ENCODE assay signal across 2 cellular contexts in the genomic region with DNA sequence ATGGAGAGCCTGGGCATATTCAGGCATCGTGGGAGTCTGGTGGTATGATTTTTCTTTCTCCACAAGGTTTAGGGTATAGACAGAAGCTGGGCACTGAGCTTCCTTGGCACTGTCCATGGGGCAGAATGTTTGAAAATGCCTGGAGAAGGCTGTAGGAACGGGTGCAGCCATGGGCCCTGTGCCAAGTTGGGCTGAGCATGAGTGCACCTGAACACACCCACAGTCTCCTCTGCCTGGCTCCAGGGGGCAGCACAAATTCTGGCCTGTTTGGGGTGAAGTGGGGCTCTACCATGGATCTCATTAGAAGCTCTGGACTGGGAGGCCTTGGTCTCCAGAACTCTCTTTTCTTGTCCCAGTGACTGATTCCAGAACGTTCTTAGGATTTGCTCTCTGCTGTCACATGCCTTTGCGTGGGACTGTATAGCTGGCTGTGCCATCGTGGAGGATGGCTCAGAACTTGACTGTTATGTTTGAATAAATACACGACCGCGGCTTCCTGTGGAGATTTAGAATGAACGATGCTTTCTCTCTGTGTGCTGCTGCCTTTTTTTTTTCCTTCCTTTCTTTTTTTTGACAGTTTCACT.
TF ChIP-seq lines count a peak whose summit lies in the region.

No MANE protein-coding gene starts in this region.

TF ChIP-seq in IMR-90, 13 proteins besides CTCF, POLR2A, EP300 and RAD21:
- no peak for TF ChIP-seq SMC3 (IDR thresholded peaks at IDR 0.05; ENCODE audit: low read depth, low read length)
- TF ChIP-seq RFX5 (IDR thresholded peaks at IDR 0.05; ENCODE audit: low read depth, low read length): no peak
- TF ChIP-seq MAFK (IDR thresholded peaks at IDR 0.05; ENCODE audit: low read depth, low read length): no peak
- no peak for TF ChIP-seq BHLHE40 (IDR thresholded peaks at IDR 0.05; ENCODE audit: low read depth, low read length)
- TF ChIP-seq NFE2L2 (IDR thresholded peaks at IDR 0.05; ENCODE audit: low read depth, low read length): no peak
- TF ChIP-seq CHD1 (IDR thresholded peaks at IDR 0.05; ENCODE audit: low read depth, low read length): no peak
- TF ChIP-seq MXI1 (IDR thresholded peaks at IDR 0.05; ENCODE audit: borderline replicate concordance, low read depth, low read length): no peak
- TF ChIP-seq, protein P1, sequence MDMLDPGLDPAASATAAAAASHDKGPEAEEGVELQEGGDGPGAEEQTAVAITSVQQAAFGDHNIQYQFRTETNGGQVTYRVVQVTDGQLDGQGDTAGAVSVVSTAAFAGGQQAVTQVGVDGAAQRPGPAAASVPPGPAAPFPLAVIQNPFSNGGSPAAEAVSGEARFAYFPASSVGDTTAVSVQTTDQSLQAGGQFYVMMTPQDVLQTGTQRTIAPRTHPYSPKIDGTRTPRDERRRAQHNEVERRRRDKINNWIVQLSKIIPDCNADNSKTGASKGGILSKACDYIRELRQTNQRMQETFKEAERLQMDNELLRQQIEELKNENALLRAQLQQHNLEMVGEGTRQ (IDR thresholded peaks at IDR 0.05; ENCODE audit: low read depth, low read length): no peak
- no peak for TF ChIP-seq RCOR1 (IDR thresholded peaks at IDR 0.05; ENCODE audit: insufficient replicate concordance, low read length)
TF ChIP-seq in IMR-90: peak in this region for 0.

TF ChIP-seq in K562, 482 proteins besides CTCF, POLR2A, EP300 and RAD21:
- TF ChIP-seq, protein P2, sequence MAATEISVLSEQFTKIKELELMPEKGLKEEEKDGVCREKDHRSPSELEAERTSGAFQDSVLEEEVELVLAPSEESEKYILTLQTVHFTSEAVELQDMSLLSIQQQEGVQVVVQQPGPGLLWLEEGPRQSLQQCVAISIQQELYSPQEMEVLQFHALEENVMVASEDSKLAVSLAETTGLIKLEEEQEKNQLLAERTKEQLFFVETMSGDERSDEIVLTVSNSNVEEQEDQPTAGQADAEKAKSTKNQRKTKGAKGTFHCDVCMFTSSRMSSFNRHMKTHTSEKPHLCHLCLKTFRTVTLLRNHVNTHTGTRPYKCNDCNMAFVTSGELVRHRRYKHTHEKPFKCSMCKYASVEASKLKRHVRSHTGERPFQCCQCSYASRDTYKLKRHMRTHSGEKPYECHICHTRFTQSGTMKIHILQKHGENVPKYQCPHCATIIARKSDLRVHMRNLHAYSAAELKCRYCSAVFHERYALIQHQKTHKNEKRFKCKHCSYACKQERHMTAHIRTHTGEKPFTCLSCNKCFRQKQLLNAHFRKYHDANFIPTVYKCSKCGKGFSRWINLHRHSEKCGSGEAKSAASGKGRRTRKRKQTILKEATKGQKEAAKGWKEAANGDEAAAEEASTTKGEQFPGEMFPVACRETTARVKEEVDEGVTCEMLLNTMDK (IDR thresholded peaks at IDR 0.05; ENCODE audit: borderline replicate concordance, insufficient read depth, low read depth, low read length, poor library complexity, severe bottlenecking): peak; percentile 73
- peak; percentile 84 for TF ChIP-seq NFIC (IDR thresholded peaks at IDR 0.05)
- TF ChIP-seq SMAD3 (CRISPR knock-in tag; conservative IDR thresholded peaks at IDR 0.05): no peak
- TF ChIP-seq ZNF408 (CRISPR knock-in tag; IDR thresholded peaks at IDR 0.05; ENCODE audit: low read depth): no peak
